ENCODE assay signal across 14 cellular contexts in the genomic region with DNA sequence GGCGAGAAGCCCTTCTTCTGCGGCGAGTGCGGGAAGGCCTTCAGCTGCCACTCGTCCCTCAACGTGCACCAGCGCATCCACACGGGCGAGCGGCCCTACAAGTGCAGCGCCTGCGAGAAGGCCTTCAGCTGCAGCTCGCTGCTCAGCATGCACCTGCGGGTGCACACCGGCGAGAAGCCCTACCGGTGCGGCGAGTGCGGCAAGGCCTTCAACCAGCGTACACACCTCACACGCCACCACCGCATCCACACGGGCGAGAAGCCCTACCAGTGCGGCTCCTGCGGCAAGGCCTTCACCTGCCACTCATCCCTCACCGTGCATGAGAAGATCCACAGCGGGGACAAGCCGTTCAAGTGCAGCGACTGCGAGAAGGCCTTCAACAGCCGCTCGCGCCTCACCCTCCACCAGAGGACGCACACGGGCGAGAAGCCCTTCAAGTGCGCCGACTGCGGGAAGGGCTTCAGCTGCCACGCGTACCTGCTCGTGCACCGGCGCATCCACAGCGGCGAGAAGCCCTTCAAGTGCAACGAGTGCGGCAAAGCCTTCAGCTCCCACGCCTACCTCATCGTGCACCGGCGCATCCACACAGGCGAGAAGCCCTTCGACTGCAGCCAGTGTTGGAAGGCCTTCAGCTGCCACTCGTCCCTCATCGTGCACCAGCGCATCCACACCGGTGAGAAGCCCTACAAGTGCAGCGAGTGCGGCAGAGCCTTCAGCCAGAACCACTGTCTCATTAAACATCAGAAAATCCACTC.
"Had no signal": no experiment of that assay in that cellular context is flagged by ENCODE, and none has a peak within 500 bp of the region (broad histone marks: within the 10 kb centered on the region; RNA-seq: fewer than 3 reads in every experiment).

No MANE protein-coding gene starts in this region.

- H3K27ac ChIP-seq: cardiac muscle cell, epithelial cell of prostate, left lung, pancreas, thyroid gland, vagina had no signal

- H3K4me3 ChIP-seq: cardiac muscle cell, left lung, pancreas, thyroid gland, vagina had no signal

- ATAC-seq: activated T-cell treated with anti-CD3 and anti-CD28 coated beads, Interleukin-2, amount 50 U/mL, for 72 hours; left lung; naive thymus-derived CD8-positive, alpha-beta T cell; pancreas; sciatic nerve had no signal

- FAIRE-seq: pancreas had no signal

- DNase-seq: activated CD4-positive, alpha-beta T cell treated with anti-CD3 and anti-CD28 coated beads, Interleukin-2, amount 50 U/mL, for 1 hour; activated effector memory CD4-positive, alpha-beta T cell treated with anti-CD3 and anti-CD28 coated beads, Interleukin-2, amount 50 U/mL, for 16 hours; activated T-cell treated with anti-CD3 and anti-CD28 coated beads, Interleukin-2, amount 50 U/mL, for 72 hours; foreskin fibroblast; left lung; naive thymus-derived CD8-positive, alpha-beta T cell; pancreas; stimulated activated CD8-positive, alpha-beta memory T cell treated with anti-CD3 and anti-CD28 coated beads, Interleukin-4, amount 100 ng/mL, for 48 hours; stimulated activated naive CD4-positive, alpha-beta T cell; thyroid gland had no signal

- H3K27me3 ChIP-seq: cardiac muscle cell, left lung, pancreas, thyroid gland, vagina had no signal

- H3K9me3 ChIP-seq: left lung, pancreas, thyroid gland, vagina had no signal

- H3K4me1 ChIP-seq: left lung, pancreas, vagina had no signal
